In genomic region chr6:3612341-3613041, GRCh38 we compare ENCODE assay signal across 1 cellular context.
TF ChIP-seq lines count a peak whose summit lies in the region.

No MANE protein-coding gene starts in this region.

TF ChIP-seq in HEK293, 187 proteins besides CTCF, POLR2A, EP300 and RAD21 (continued from another document and continues in another):
- TF ChIP-seq, protein P1, sequence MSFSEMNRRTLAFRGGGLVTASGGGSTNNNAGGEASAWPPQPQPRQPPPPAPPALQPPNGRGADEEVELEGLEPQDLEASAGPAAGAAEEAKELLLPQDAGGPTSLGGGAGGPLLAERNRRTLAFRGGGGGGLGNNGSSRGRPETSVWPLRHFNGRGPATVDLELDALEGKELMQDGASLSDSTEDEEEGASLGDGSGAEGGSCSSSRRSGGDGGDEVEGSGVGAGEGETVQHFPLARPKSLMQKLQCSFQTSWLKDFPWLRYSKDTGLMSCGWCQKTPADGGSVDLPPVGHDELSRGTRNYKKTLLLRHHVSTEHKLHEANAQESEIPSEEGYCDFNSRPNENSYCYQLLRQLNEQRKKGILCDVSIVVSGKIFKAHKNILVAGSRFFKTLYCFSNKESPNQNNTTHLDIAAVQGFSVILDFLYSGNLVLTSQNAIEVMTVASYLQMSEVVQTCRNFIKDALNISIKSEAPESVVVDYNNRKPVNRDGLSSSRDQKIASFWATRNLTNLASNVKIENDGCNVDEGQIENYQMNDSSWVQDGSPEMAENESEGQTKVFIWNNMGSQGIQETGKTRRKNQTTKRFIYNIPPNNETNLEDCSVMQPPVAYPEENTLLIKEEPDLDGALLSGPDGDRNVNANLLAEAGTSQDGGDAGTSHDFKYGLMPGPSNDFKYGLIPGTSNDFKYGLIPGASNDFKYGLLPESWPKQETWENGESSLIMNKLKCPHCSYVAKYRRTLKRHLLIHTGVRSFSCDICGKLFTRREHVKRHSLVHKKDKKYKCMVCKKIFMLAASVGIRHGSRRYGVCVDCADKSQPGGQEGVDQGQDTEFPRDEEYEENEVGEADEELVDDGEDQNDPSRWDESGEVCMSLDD (tag by site-specific recombination; IDR thresholded peaks at IDR 0.05), result no peak
- no peak for TF ChIP-seq ZNF704 (tag by site-specific recombination; IDR thresholded peaks at IDR 0.05)
- no peak for TF ChIP-seq ZNF155 (tag by site-specific recombination; IDR thresholded peaks at IDR 0.05)
- no peak; the same call in 1 of the 2 replicates for TF ChIP-seq ZNF792 (tag by site-specific recombination; IDR thresholded peaks at IDR 0.05)
- TF ChIP-seq WT1 (tag by site-specific recombination; IDR thresholded peaks at IDR 0.05), result peak; percentile 86
- TF ChIP-seq ZNF473 (tag by site-specific recombination; IDR thresholded peaks at IDR 0.05), result no peak
- TF ChIP-seq ZNF157 (tag by site-specific recombination; IDR thresholded peaks at IDR 0.05), result no peak
- TF ChIP-seq ZXDB (tag by site-specific recombination; IDR thresholded peaks at IDR 0.05), result peak; percentile 88; the same call in 1 of the 2 replicates
- TF ChIP-seq ZNF24 (tag by site-specific recombination; IDR thresholded peaks at IDR 0.05), result peak; percentile 96
- no peak for TF ChIP-seq MYNN (tag by site-specific recombination; IDR thresholded peaks at IDR 0.05; ENCODE audit: borderline replicate concordance)
- TF ChIP-seq ZNF830 (tag by site-specific recombination; IDR thresholded peaks at IDR 0.05; ENCODE audit: low read depth), result no peak
- no peak for TF ChIP-seq ZNF121 (tag by site-specific recombination; IDR thresholded peaks at IDR 0.05)
- no peak; the same call in 1 of the 2 replicates for TF ChIP-seq ZBTB6 (tag by site-specific recombination; IDR thresholded peaks at IDR 0.05)
- TF ChIP-seq ZNF677 (tag by site-specific recombination; IDR thresholded peaks at IDR 0.05), result no peak
- TF ChIP-seq ZNF133 (tag by site-specific recombination; IDR thresholded peaks at IDR 0.05), result no peak
- TF ChIP-seq, protein P2, sequence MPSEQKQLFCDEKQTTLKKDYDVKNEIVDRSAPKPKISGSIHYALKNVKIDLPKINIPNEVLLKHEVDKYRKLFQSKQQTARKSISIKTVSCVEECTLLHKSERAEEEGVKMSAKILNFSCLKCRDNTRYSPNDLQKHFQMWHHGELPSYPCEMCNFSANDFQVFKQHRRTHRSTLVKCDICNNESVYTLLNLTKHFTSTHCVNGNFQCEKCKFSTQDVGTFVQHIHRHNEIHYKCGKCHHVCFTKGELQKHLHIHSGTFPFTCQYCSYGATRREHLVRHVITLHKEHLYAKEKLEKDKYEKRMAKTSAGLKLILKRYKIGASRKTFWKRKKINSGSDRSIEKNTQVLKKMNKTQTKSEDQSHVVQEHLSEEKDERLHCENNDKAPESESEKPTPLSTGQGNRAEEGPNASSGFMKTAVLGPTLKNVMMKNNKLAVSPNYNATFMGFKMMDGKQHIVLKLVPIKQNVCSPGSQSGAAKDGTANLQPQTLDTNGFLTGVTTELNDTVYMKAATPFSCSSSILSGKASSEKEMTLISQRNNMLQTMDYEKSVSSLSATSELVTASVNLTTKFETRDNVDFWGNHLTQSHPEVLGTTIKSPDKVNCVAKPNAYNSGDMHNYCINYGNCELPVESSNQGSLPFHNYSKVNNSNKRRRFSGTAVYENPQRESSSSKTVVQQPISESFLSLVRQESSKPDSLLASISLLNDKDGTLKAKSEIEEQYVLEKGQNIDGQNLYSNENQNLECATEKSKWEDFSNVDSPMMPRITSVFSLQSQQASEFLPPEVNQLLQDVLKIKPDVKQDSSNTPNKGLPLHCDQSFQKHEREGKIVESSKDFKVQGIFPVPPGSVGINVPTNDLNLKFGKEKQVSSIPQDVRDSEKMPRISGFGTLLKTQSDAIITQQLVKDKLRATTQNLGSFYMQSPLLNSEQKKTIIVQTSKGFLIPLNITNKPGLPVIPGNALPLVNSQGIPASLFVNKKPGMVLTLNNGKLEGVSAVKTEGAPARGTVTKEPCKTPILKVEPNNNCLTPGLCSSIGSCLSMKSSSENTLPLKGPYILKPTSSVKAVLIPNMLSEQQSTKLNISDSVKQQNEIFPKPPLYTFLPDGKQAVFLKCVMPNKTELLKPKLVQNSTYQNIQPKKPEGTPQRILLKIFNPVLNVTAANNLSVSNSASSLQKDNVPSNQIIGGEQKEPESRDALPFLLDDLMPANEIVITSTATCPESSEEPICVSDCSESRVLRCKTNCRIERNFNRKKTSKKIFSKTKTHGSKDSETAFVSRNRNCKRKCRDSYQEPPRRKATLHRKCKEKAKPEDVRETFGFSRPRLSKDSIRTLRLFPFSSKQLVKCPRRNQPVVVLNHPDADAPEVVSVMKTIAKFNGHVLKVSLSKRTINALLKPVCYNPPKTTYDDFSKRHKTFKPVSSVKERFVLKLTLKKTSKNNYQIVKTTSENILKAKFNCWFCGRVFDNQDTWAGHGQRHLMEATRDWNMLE (tag by site-specific recombination; conservative IDR thresholded peaks at IDR 0.05; ENCODE audit: low read depth), result peak; percentile 72
- peak; percentile 74; the same call in 1 of the 2 replicates for TF ChIP-seq TRIM28 (IDR thresholded peaks at IDR 0.05; ENCODE audit: borderline replicate concordance, low read length)
- peak; percentile 43; the same call in 1 of the 2 replicates for TF ChIP-seq YY2 (tag by site-specific recombination; IDR thresholded peaks at IDR 0.05)
- peak; percentile 50; the same call in 1 of the 2 replicates for TF ChIP-seq ZBTB20 (tag by site-specific recombination; IDR thresholded peaks at IDR 0.05)
- TF ChIP-seq, protein P3, sequence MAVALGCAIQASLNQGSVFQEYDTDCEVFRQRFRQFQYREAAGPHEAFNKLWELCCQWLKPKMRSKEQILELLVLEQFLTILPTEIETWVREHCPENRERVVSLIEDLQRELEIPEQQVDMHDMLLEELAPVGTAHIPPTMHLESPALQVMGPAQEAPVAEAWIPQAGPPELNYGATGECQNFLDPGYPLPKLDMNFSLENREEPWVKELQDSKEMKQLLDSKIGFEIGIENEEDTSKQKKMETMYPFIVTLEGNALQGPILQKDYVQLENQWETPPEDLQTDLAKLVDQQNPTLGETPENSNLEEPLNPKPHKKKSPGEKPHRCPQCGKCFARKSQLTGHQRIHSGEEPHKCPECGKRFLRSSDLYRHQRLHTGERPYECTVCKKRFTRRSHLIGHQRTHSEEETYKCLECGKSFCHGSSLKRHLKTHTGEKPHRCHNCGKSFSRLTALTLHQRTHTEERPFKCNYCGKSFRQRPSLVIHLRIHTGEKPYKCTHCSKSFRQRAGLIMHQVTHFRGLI (tag by site-specific recombination; IDR thresholded peaks at IDR 0.05), result peak; percentile 41; the same call in 1 of the 2 replicates
- TF ChIP-seq ZNF488 (tag by site-specific recombination; IDR thresholded peaks at IDR 0.05), result peak; percentile 68; the same call in 1 of the 2 replicates
- peak; percentile 90 for TF ChIP-seq OSR2 (tag by site-specific recombination; IDR thresholded peaks at IDR 0.05)
- peak; percentile 90 for TF ChIP-seq ZNF600 (tag by site-specific recombination; IDR thresholded peaks at IDR 0.05)
- TF ChIP-seq SP2 (tag by site-specific recombination; IDR thresholded peaks at IDR 0.05), result peak; percentile 40
- peak; percentile 84; the same call in 1 of the 2 replicates for TF ChIP-seq ZSCAN23 (tag by site-specific recombination; IDR thresholded peaks at IDR 0.05)
- TF ChIP-seq ZNF223 (tag by site-specific recombination; IDR thresholded peaks at IDR 0.05), result 0 out of 2 replicates have a peak, but pooled peaks have one; percentile 24
- TF ChIP-seq ZNF48 (tag by site-specific recombination; IDR thresholded peaks at IDR 0.05), result no peak
- peak; percentile 59; the same call in 1 of the 2 replicates for TF ChIP-seq ZNF610 (tag by site-specific recombination; IDR thresholded peaks at IDR 0.05; ENCODE audit: borderline replicate concordance)
- TF ChIP-seq, protein P4, sequence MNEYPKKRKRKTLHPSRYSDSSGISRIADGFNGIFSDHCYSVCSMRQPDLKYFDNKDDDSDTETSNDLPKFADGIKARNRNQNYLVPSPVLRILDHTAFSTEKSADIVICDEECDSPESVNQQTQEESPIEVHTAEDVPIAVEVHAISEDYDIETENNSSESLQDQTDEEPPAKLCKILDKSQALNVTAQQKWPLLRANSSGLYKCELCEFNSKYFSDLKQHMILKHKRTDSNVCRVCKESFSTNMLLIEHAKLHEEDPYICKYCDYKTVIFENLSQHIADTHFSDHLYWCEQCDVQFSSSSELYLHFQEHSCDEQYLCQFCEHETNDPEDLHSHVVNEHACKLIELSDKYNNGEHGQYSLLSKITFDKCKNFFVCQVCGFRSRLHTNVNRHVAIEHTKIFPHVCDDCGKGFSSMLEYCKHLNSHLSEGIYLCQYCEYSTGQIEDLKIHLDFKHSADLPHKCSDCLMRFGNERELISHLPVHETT (tag by site-specific recombination; IDR thresholded peaks at IDR 0.05), result peak; percentile 79
- TF ChIP-seq ZNF585B (tag by site-specific recombination; IDR thresholded peaks at IDR 0.05), result no peak
- TF ChIP-seq ZNF423 (tag by site-specific recombination; IDR thresholded peaks at IDR 0.05), result peak; percentile 9
- no peak for TF ChIP-seq ZNF280C (tag by site-specific recombination; IDR thresholded peaks at IDR 0.05)
- no peak for TF ChIP-seq ZNF701 (tag by site-specific recombination; IDR thresholded peaks at IDR 0.05)
- TF ChIP-seq ZFP3 (tag by site-specific recombination; IDR thresholded peaks at IDR 0.05; ENCODE audit: low read depth), result no peak
- TF ChIP-seq KLF16 (tag by site-specific recombination; IDR thresholded peaks at IDR 0.05), result no peak
- TF ChIP-seq, protein P5, sequence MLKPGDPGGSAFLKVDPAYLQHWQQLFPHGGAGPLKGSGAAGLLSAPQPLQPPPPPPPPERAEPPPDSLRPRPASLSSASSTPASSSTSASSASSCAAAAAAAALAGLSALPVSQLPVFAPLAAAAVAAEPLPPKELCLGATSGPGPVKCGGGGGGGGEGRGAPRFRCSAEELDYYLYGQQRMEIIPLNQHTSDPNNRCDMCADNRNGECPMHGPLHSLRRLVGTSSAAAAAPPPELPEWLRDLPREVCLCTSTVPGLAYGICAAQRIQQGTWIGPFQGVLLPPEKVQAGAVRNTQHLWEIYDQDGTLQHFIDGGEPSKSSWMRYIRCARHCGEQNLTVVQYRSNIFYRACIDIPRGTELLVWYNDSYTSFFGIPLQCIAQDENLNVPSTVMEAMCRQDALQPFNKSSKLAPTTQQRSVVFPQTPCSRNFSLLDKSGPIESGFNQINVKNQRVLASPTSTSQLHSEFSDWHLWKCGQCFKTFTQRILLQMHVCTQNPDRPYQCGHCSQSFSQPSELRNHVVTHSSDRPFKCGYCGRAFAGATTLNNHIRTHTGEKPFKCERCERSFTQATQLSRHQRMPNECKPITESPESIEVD (tag by site-specific recombination; IDR thresholded peaks at IDR 0.05), result peak; percentile 88
- no peak for TF ChIP-seq ZNF621 (tag by site-specific recombination; IDR thresholded peaks at IDR 0.05)
- peak; percentile 99 for TF ChIP-seq ZNF366 (tag by site-specific recombination; conservative IDR thresholded peaks at IDR 0.05)
- peak; percentile 89 for TF ChIP-seq SCRT2 (tag by site-specific recombination; IDR thresholded peaks at IDR 0.05)
